In the genomic region with DNA sequence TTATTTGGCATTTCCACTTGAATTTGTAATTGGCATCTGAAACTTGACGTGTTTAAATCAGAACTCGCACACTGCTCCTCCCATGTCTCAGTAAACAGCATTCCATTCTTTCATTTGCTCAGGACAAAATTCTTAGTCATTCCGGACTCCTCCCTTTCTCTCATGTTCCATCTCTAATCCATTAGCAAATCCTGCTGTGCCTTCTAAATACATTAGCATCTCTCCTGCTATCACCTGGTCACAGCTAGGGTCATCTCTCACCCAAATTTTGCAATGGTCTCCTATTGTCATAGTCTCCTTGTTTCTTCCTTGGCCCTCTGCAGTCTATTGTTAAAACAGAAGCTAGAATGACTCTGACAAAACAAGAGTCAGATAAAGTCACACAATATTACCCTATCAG, we compare ENCODE assay signal across 17 cellular contexts.
DNase-seq lines count a peak whose midpoint lies in the region; ATAC-seq and TF ChIP-seq lines count a peak whose summit lies in the region.
"Had no signal": no experiment of that assay in that cellular context is flagged by ENCODE, and none has a peak within 500 bp of the region (broad histone marks: within the 10 kb centered on the region; RNA-seq: fewer than 3 reads in every experiment).

No MANE protein-coding gene starts in this region.

- H2BK5ac ChIP-seq in H9 (ENCODE audit: insufficient read length, low read length): no peak overlapping the region

- H3K4me1 Mint-ChIP-seq in H9 (peaks cover 33 to 41% of the 10 kb centered on the region in 2 experiments), WTC11 (peaks cover 41% of the 10 kb centered on the region), neural progenitor cell (peaks cover 9% of the 10 kb centered on the region)
- H3K4me1 Mint-ChIP-seq in stimulated activated naive CD8-positive, alpha-beta T cell treated with anti-CD3 and anti-CD28 coated beads, Interleukin-15, amount 100 ng/mL, for 72 hours: no peaks in the 10 kb centered on the region
- H3K4me1 Mint-ChIP-seq: CD8-positive, alpha-beta memory T cell had no signal

- H3K79me2 ChIP-seq in H9 (ENCODE audit: insufficient read depth, low read length): no peaks in the 10 kb centered on the region
- no peaks in the 10 kb centered on the region for H3K79me2 ChIP-seq in neural progenitor cell (ENCODE audit: low read depth)

- H4K5ac ChIP-seq in H9 (ENCODE audit: insufficient read length, low read depth, low read length): no peak overlapping the region

- no peaks in the 10 kb centered on the region for H3K36me3 ChIP-seq in neural progenitor cell
- H3K36me3 ChIP-seq in tibial nerve: no peaks in the 10 kb centered on the region
- H3K36me3 ChIP-seq: BLaER1, HAP-1 had no signal

- H4K20me1 ChIP-seq in H9 (ENCODE audit: control insufficient read depth, insufficient read depth, insufficient read length) (no peaks in the 10 kb centered on the region), neural progenitor cell (ENCODE audit: low read depth) (no peaks in the 10 kb centered on the region)
- H4K20me1 ChIP-seq: BLaER1 had no signal

- no peak overlapping the region for H3K4ac ChIP-seq in H9 (ENCODE audit: low read depth, low read length)

- H3K9me3 ChIP-seq in H9 (ENCODE audit: control insufficient read depth, low read depth, low read length) (no peaks in the 10 kb centered on the region), neural progenitor cell (ENCODE audit: low read depth) (no peaks in the 10 kb centered on the region), tibial nerve (no peaks in the 10 kb centered on the region)
- H3K9me3 ChIP-seq: BLaER1, HAP-1 had no signal

- H2AK5ac ChIP-seq in H9 (ENCODE audit: insufficient read length, low read length): no peak overlapping the region

- no peak overlapping the region for H3K18ac ChIP-seq in H9 (ENCODE audit: insufficient read length, low read depth, low read length)

- no peak overlapping the region for H2BK15ac ChIP-seq in H9 (ENCODE audit: low read depth, low read length)

- H3F3A ChIP-seq in neural progenitor cell (ENCODE audit: low read depth): peaks cover 22% of the 10 kb centered on the region

- no peak overlapping the region for H4K91ac ChIP-seq in H9 (ENCODE audit: insufficient read length, low read depth, low read length)

- DNase-seq in H9 (no peak), WTC11 (ENCODE audit: low spot score) (no peak), iPS DF 19.7 (ENCODE audit: low read depth, low spot score) (peak; percentile 20), neural progenitor cell (ENCODE audit: low spot score) (no peak), tibial nerve (ENCODE audit: low spot score in 2 of 2) (no peak)
- no peak for DNase-seq in stimulated activated naive CD8-positive, alpha-beta T cell treated with anti-CD3 and anti-CD28 coated beads, Interleukin-15, amount 100 ng/mL, for 72 hours
- DNase-seq: 8988T; AML-193; CD8-positive, alpha-beta memory T cell; DMS53; GF-D8; GM23248 had no signal

- no peak overlapping the region for H3K27ac ChIP-seq in H9 (ENCODE audit: insufficient read length, low read depth, low read length)
- no peak overlapping the region for H3K27ac ChIP-seq in neural progenitor cell
- H3K27ac ChIP-seq in tibial nerve: no peak overlapping the region
- H3K27ac ChIP-seq: BLaER1, GM23248, HL-60 had no signal

- H2AFZ ChIP-seq in H9 (ENCODE audit: low read length) (no peak overlapping the region), neural progenitor cell (replicated peaks) (peak overlapping the region; percentile 4)
- H2AFZ ChIP-seq: GM23248 had no signal

- CTCF ChIA-PET in WTC11 (lab: Charles Lee): interaction anchor here (0.6 to 1.2 kb wide), 3 partner anchors 20 to 233 kb away, joined by 3 to 4 read pairs (median 3); no protein-coding TSS in a partner anchor

- H3K36me3 Mint-ChIP-seq in H9 (ENCODE audit: insufficient read depth in 1 of 3, low read depth in 3 of 3) (peaks cover 4 to 25% (median 18%) of the 10 kb centered on the region in 3 experiments; a peak in 6 of 7 replicates), WTC11 (peaks cover 6% of the 10 kb centered on the region; the same call in 1 of the 2 replicates), neural progenitor cell (no peaks in the 10 kb centered on the region)
- H3K36me3 Mint-ChIP-seq: CD8-positive, alpha-beta memory T cell had no signal

- H3T11ph ChIP-seq in H9 (ENCODE audit: low read length): no peak overlapping the region

- no peaks in the 10 kb centered on the region for H3K27me3 ChIP-seq in H9 (ENCODE audit: insufficient read depth, low read length)
- no peaks in the 10 kb centered on the region for H3K27me3 ChIP-seq in neural progenitor cell
- no peaks in the 10 kb centered on the region for H3K27me3 ChIP-seq in tibial nerve
- H3K27me3 ChIP-seq: BLaER1 had no signal

- H3K23me2 ChIP-seq in H9 (ENCODE audit: insufficient read length, low read depth, low read length, poor library complexity, severe bottlenecking): no peaks in the 10 kb centered on the region

- H3K27ac Mint-ChIP-seq in H9: peak overlapping the region; percentile 71 to 80 (median 77); a peak in 6 of 7 replicates
- peak overlapping the region; percentile 83 for H3K27ac Mint-ChIP-seq in WTC11
- no peak overlapping the region for H3K27ac Mint-ChIP-seq in neural progenitor cell
- H3K27ac Mint-ChIP-seq in stimulated activated naive CD8-positive, alpha-beta T cell treated with anti-CD3 and anti-CD28 coated beads, Interleukin-15, amount 100 ng/mL, for 72 hours: no peak overlapping the region
- H3K27ac Mint-ChIP-seq: CD8-positive, alpha-beta memory T cell had no signal

- H2BK120ac ChIP-seq in H9 (ENCODE audit: low read depth, low read length, poor library complexity, severe bottlenecking): no peak overlapping the region

- H3K4me3 ChIP-seq in neural progenitor cell (no peak overlapping the region), tibial nerve (no peak overlapping the region)
- H3K4me3 ChIP-seq: BLaER1, GM23248, HAP-1 had no signal

- H3K9me3 Mint-ChIP-seq in H9 (no peaks in the 10 kb centered on the region), WTC11 (peaks cover 10% of the 10 kb centered on the region), neural progenitor cell (no peaks in the 10 kb centered on the region)
- peaks cover 6 to 10% of the 10 kb centered on the region in 2 donors for H3K9me3 Mint-ChIP-seq in stimulated activated naive CD8-positive, alpha-beta T cell treated with anti-CD3 and anti-CD28 coated beads, Interleukin-15, amount 100 ng/mL, for 72 hours

- no peak overlapping the region for H4K8ac ChIP-seq in H9 (replicated peaks; ENCODE audit: insufficient read length, low read depth, low read length)

- no peak overlapping the region for H2BK20ac ChIP-seq in H9 (ENCODE audit: low read depth, low read length, poor library complexity, severe bottlenecking)

- H3K4me3 Mint-ChIP-seq in H9 (peak overlapping the region in 1 of 2 experiments; percentile 27; a peak in 1 of 5 replicates), WTC11 (peak overlapping the region; percentile 16), neural progenitor cell (no peak overlapping the region)
- H3K4me3 Mint-ChIP-seq in stimulated activated naive CD8-positive, alpha-beta T cell treated with anti-CD3 and anti-CD28 coated beads, Interleukin-15, amount 100 ng/mL, for 72 hours: no peak overlapping the region
- H3K4me3 Mint-ChIP-seq: CD8-positive, alpha-beta memory T cell had no signal

- H2BK12ac ChIP-seq in H9 (ENCODE audit: insufficient read length, low read depth, low read length): no peak overlapping the region

- H3K14ac ChIP-seq in H9 (ENCODE audit: insufficient read depth, low read length): no peak overlapping the region

- POLR2A ChIA-PET in WTC11 (lab: Charles Lee): no interaction called here

- no peak for TF ChIP-seq EP300 in tibial nerve (IDR thresholded peaks at IDR 0.05)

- H3K79me1 ChIP-seq in H9 (ENCODE audit: insufficient read depth, low read depth, low read length, poor library complexity, severe bottlenecking): no peaks in the 10 kb centered on the region

- H3K4me1 ChIP-seq in H9 (ENCODE audit: insufficient read depth, low read length): peaks cover 9% of the 10 kb centered on the region
- H3K4me1 ChIP-seq in neural progenitor cell: peaks cover 37% of the 10 kb centered on the region
- H3K4me1 ChIP-seq in tibial nerve: no peaks in the 10 kb centered on the region

- ATAC-seq in WTC11: peak; percentile 83
- ATAC-seq in stimulated activated naive CD8-positive, alpha-beta T cell treated with anti-CD3 and anti-CD28 coated beads, Interleukin-15, amount 100 ng/mL, for 72 hours: no peak
- no peak for ATAC-seq in GM21786 (IDR thresholded peaks at IDR 0.05; ENCODE audit: unreplicated experiment)
- ATAC-seq: HepG2 had no signal

- H3K23ac ChIP-seq in H9 (ENCODE audit: insufficient read length, low read depth, low read length): no peak overlapping the region

- no peak overlapping the region for H3K56ac ChIP-seq in H9 (ENCODE audit: insufficient read length, low read depth, low read length)

- no peak for TF ChIP-seq POLR2A in tibial nerve (IDR thresholded peaks at IDR 0.05)

- no CpG with 5 or more reads among the region's 3 CpGs for WGBS in H9 (ENCODE audit: extremely low coverage, insufficient read length, low lambda C conversion rate)
- WGBS in tibial nerve, 2 donors: 65 to 74% methylated on average over 3 of the region's 3 CpGs

- no peak for TF ChIP-seq CTCF in H9 (conservative IDR thresholded peaks at IDR 0.05)
- TF ChIP-seq CTCF in WTC11 (IDR thresholded peaks at IDR 0.05): no peak
- no peak for TF ChIP-seq CTCF in neural progenitor cell (IDR thresholded peaks at IDR 0.05)
- TF ChIP-seq CTCF in tibial nerve (IDR thresholded peaks at IDR 0.05): no peak

- H3K9ac ChIP-seq in H9 (ENCODE audit: extremely low read depth, insufficient read length, low read length): no peak overlapping the region
- no peak overlapping the region for H3K9ac ChIP-seq in neural progenitor cell
- H3K9ac ChIP-seq: BLaER1, GM23248 had no signal

- H3K4me2 ChIP-seq in H9 (ENCODE audit: insufficient read depth, insufficient read length, low read length) (peak overlapping the region; percentile 5), neural progenitor cell (peak overlapping the region; percentile 17)
- H3K4me2 ChIP-seq: BLaER1 had no signal

- H3K27me3 Mint-ChIP-seq in H9 (ENCODE audit: low read depth): no peaks in the 10 kb centered on the region
- H3K27me3 Mint-ChIP-seq in WTC11 (ENCODE audit: low read depth): no peaks in the 10 kb centered on the region
- no peaks in the 10 kb centered on the region for H3K27me3 Mint-ChIP-seq in neural progenitor cell (ENCODE audit: insufficient read depth, low read depth)
- no peaks in the 10 kb centered on the region for H3K27me3 Mint-ChIP-seq in stimulated activated naive CD8-positive, alpha-beta T cell treated with anti-CD3 and anti-CD28 coated beads, Interleukin-15, amount 100 ng/mL, for 72 hours

Comparison
In these comparisons a context has a peak if more than half of its experiments do, and no peak if none do; other contexts are left out.
1. H3K27ac Mint-ChIP-seq: peak in H9 (3 of 3) and WTC11 (single experiment); none in neural progenitor cell (single experiment) and stimulated activated naive CD8-positive, alpha-beta T cell treated with anti-CD3 and anti-CD28 coated beads, Interleukin-15, amount 100 ng/mL, for 72 hours (0 of 2).